Comparison of ENCODE assay signal across 21 cellular contexts in the genomic region with DNA sequence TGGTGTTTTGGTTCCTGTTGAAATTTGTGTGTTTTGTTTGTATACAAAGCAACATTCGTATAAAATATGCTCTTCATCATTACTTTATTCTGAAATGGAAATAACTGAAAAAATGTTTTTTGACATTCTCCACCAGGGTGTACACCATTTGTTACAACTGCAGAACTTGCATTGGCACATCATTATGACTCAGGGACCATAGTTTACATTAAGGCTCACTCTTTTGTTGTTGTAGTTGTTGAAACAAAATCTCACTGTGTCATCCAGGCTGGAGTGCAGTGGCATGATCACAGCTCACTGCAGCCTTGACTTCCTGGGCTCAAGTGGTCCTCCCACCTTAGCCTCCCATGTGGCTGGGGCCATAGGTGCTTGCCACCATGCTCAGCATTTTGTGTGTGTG.
"Had no signal": no experiment of that assay in that cellular context is flagged by ENCODE, and none has a peak within 500 bp of the region (broad histone marks: within the 10 kb centered on the region; RNA-seq: fewer than 3 reads in every experiment).

No MANE protein-coding gene starts in this region.

- H3K27me3 Mint-ChIP-seq: dendritic cell treated with granulocyte-macrophage colony-stimulating factor and Interleukin-4, amounts not matched to agents 40 ng/mL and 50 ng/mL, for 4 days; effector memory CD8-positive, alpha-beta T cell; naive thymus-derived CD8-positive, alpha-beta T cell; stimulated activated naive B cell treated with anti-CD40 and anti-IgM and Interleukin-4, amounts not matched to agents 10 μg/mL and 1 μg/mL and 100 μg/mL, for 72 hours had no signal

- DNase-seq: effector memory CD8-positive, alpha-beta T cell; esophagus squamous epithelium; foreskin keratinocyte; immature natural killer cell; kidney; left cardiac atrium; left ventricle myocardium superior; mucosa of descending colon; naive thymus-derived CD8-positive, alpha-beta T cell; posterior cingulate gyrus; spleen; stimulated activated CD4-positive, alpha-beta T cell treated with anti-CD3 and anti-CD28 coated beads, Interleukin-2, amount 100 ng/mL, for 24 hours; stimulated activated CD4-positive, alpha-beta T cell treated with anti-CD3 and anti-CD28 coated beads, Interleukin-4, amount 100 ng/mL, for 4 hours; stimulated activated naive B cell treated with anti-CD40 and anti-IgM and Interleukin-4, amounts not matched to agents 10 μg/mL and 1 μg/mL and 100 μg/mL, for 72 hours; stomach; substantia nigra; transverse colon had no signal

- H3K9me3 ChIP-seq: esophagus squamous epithelium, mucosa of descending colon, spleen, stomach, thoracic aorta, transverse colon had no signal

- H3K27ac ChIP-seq: esophagus squamous epithelium, foreskin keratinocyte, spleen, stomach, thoracic aorta, transverse colon had no signal

- H3K4me3 Mint-ChIP-seq: dendritic cell treated with granulocyte-macrophage colony-stimulating factor and Interleukin-4, amounts not matched to agents 40 ng/mL and 50 ng/mL, for 4 days; effector memory CD8-positive, alpha-beta T cell; immature natural killer cell; naive thymus-derived CD8-positive, alpha-beta T cell; stimulated activated naive B cell treated with anti-CD40 and anti-IgM and Interleukin-4, amounts not matched to agents 10 μg/mL and 1 μg/mL and 100 μg/mL, for 72 hours had no signal

- H3K4me1 Mint-ChIP-seq: immature natural killer cell; naive thymus-derived CD8-positive, alpha-beta T cell; stimulated activated naive B cell treated with anti-CD40 and anti-IgM and Interleukin-4, amounts not matched to agents 10 μg/mL and 1 μg/mL and 100 μg/mL, for 72 hours had no signal

- H3K36me3 ChIP-seq: esophagus squamous epithelium, spleen, stomach, thoracic aorta, transverse colon had no signal

- H3K27me3 ChIP-seq: esophagus squamous epithelium, foreskin keratinocyte, spleen, stomach, transverse colon had no signal

- H3K4me1 ChIP-seq: esophagus squamous epithelium, foreskin keratinocyte, spleen, stomach, transverse colon had no signal

- H3K9me3 Mint-ChIP-seq: dendritic cell treated with granulocyte-macrophage colony-stimulating factor and Interleukin-4, amounts not matched to agents 40 ng/mL and 50 ng/mL, for 4 days; stimulated activated naive B cell treated with anti-CD40 and anti-IgM and Interleukin-4, amounts not matched to agents 10 μg/mL and 1 μg/mL and 100 μg/mL, for 72 hours had no signal

- H3K36me3 Mint-ChIP-seq: immature natural killer cell; naive thymus-derived CD8-positive, alpha-beta T cell; stimulated activated naive B cell treated with anti-CD40 and anti-IgM and Interleukin-4, amounts not matched to agents 10 μg/mL and 1 μg/mL and 100 μg/mL, for 72 hours had no signal

- ATAC-seq: effector memory CD8-positive, alpha-beta T cell; foreskin keratinocyte; left cardiac atrium; left ventricle myocardium superior; mucosa of descending colon; naive thymus-derived CD8-positive, alpha-beta T cell; sciatic nerve; stimulated activated naive B cell treated with anti-CD40 and anti-IgM and Interleukin-4, amounts not matched to agents 10 μg/mL and 1 μg/mL and 100 μg/mL, for 72 hours had no signal

- H3K27ac Mint-ChIP-seq: dendritic cell treated with granulocyte-macrophage colony-stimulating factor and Interleukin-4, amounts not matched to agents 40 ng/mL and 50 ng/mL, for 4 days; effector memory CD8-positive, alpha-beta T cell; immature natural killer cell; naive thymus-derived CD8-positive, alpha-beta T cell; stimulated activated naive B cell treated with anti-CD40 and anti-IgM and Interleukin-4, amounts not matched to agents 10 μg/mL and 1 μg/mL and 100 μg/mL, for 72 hours had no signal

- H3K4me3 ChIP-seq: esophagus squamous epithelium, lung, mucosa of descending colon, spleen, stomach, thoracic aorta, transverse colon had no signal
